Comparison of ENCODE assay signal across 8 cellular contexts in the genomic region with DNA sequence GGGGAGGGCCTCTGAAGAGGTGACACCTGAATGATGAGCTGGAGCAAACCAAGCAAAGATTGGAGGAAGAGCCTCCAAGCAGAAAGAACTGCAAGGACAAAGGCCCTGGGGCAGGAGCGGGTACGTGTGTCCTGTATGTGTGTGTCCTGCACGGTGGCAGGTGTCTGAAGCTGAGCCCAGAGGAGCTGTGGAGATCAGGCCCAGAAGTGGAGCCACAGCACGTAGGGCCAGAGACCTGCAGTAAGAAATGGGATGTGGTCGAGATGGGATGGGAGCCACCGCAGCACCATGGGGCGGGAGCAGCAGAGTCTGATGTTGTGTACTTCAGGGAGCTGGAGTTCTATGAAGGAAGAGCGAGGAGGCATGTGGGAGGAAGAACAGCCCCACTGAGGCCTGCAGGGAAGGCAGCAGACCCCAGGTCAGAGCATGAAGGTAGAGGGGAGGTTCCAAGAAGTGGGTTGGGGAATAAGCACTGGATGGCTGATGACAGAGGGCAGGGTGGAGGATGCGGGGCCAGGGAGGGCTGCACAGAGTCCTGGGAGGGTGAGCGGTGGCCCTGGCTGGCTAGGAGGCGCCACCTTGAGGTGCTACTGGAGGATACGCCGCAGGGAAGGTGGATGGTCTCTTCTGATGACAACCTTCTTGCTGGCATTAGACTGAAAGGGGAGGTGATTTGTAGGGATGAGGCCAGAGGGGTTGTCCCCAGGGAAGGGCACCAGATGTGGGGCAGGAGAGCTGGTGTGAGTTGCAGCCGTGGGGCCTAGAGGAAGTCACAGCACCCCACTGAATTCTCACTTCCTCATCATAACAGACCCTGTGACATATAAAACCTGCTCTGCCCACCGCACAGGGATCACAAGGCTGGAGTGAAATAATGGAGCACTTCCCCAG. TPM values are rescaled to one million over a fixed set of nuclear protein-coding genes. Genes with fewer than 3 reads are reported as not detected.
A peak's percentile ranks its signal among the peaks of the same experiment; 100 is the strongest.
DNase-seq lines count a peak whose midpoint lies in the region; ATAC-seq and TF ChIP-seq lines count a peak whose summit lies in the region.

No MANE protein-coding gene starts in this region.

- H2BK12ac ChIP-seq in trophoblast cell (ENCODE audit: low read length): no peak overlapping the region

- in situ Hi-C loops in G401 (cut with HindIII; ENCODE audit: low sequenced_read_pairs): loop anchor here (25.0 kb wide), 2 partner anchors 89 to 111 kb away; a partner anchor contains a TSS

- H3K18ac ChIP-seq in trophoblast cell (ENCODE audit: low read length): no peak overlapping the region

- POLR2A ChIA-PET in A673 (lab: Charles Lee; ENCODE audit: low non-redundant PET): interaction anchor here (0.7 kb wide), 1 partner anchor 17 kb away, joined by 3 read pairs; no protein-coding TSS in a partner anchor

- CTCF ChIA-PET in A673 (lab: Charles Lee): interaction anchor here (0.6 to 1.1 kb wide), 2 partner anchors 82 to 158 kb away, joined by 6 read pairs; no protein-coding TSS in a partner anchor

- H2BK5ac ChIP-seq in trophoblast cell (ENCODE audit: low read depth, low read length, poor library complexity): no peak overlapping the region

- H3K4me3 ChIP-seq in A673 (ENCODE audit: low read depth, low read length, poor library complexity, severe bottlenecking) (no peak overlapping the region), trophoblast cell (ENCODE audit: low read depth, low read length) (no peak overlapping the region)

- H3K27ac ChIP-seq in A673 (ENCODE audit: low read depth, low read length, poor library complexity, severe bottlenecking): no peak overlapping the region
- no peak overlapping the region for H3K27ac ChIP-seq in trophoblast cell (ENCODE audit: low read depth, low read length)

- no peak overlapping the region for H3K4ac ChIP-seq in trophoblast cell (ENCODE audit: low read depth, low read length)

- no CpG with 5 or more reads among the region's 15 CpGs for WGBS in trophoblast cell (ENCODE audit: extremely low coverage, insufficient coverage, insufficient read length)

- no peak overlapping the region for H3K23ac ChIP-seq in trophoblast cell (ENCODE audit: low read length)

- H3K79me1 ChIP-seq in trophoblast cell (ENCODE audit: low read length): no peaks in the 10 kb centered on the region

- no peak overlapping the region for H3K14ac ChIP-seq in trophoblast cell (ENCODE audit: low read length)

- peaks cover 1% of the 10 kb centered on the region for H3K36me3 ChIP-seq in A673 (ENCODE audit: insufficient read depth, low read length, poor library complexity, severe bottlenecking)
- H3K36me3 ChIP-seq in trophoblast cell (ENCODE audit: control insufficient read depth in 1 of 2, insufficient read depth in 2 of 2, low read length in 2 of 2): no peaks in the 10 kb centered on the region

- no peak overlapping the region for H2AFZ ChIP-seq in trophoblast cell (ENCODE audit: insufficient read depth, low read length, poor library complexity)

- no peak overlapping the region for H3K4me2 ChIP-seq in trophoblast cell (ENCODE audit: low read length)

- H3K9ac ChIP-seq in trophoblast cell (ENCODE audit: low read length): no peak overlapping the region

- H2AK5ac ChIP-seq in trophoblast cell (ENCODE audit: low read length): no peak overlapping the region

- H3K9me3 ChIP-seq in A673 (ENCODE audit: low read depth, low read length, poor library complexity, severe bottlenecking) (no peaks in the 10 kb centered on the region), trophoblast cell (ENCODE audit: insufficient read depth, low read depth, low read length) (no peaks in the 10 kb centered on the region)

- no peak overlapping the region for H2BK120ac ChIP-seq in trophoblast cell (ENCODE audit: insufficient read depth, low read length, poor library complexity)

- H4K8ac ChIP-seq in trophoblast cell (ENCODE audit: low read depth, low read length): no peak overlapping the region

- no peak overlapping the region for H4K91ac ChIP-seq in trophoblast cell (ENCODE audit: low read depth, low read length)

- H3K4me1 ChIP-seq in A673 (ENCODE audit: insufficient read depth, low read length, poor library complexity, severe bottlenecking) (no peaks in the 10 kb centered on the region), trophoblast cell (ENCODE audit: control insufficient read depth in 1 of 2, insufficient read depth in 2 of 2, low read length in 2 of 2) (no peaks in the 10 kb centered on the region)

- H4K12ac ChIP-seq in trophoblast cell (ENCODE audit: low read depth, low read length): no peak overlapping the region

- DNase-seq in A673 (ENCODE audit: low spot score): peak; percentile 64
- DNase-seq in NCI-H526 treated with DMSO at 0.1 percent for 48 hours (lab: John Stamatoyannopoulos, UW): peak; percentile 5
- DNase-seq in activated CD8-positive, alpha-beta memory T cell treated with anti-CD3 and anti-CD28 coated beads for 24 hours: peak; percentile 81
- peak; percentile 46 for DNase-seq in fibroblast of gingiva (ENCODE audit: low read depth)
- DNase-seq in trophoblast cell: peak; percentile 74 to 78
- no peak for DNase-seq in G401 (ENCODE audit: low spot score)

- ATAC-seq in HG02759 (IDR thresholded peaks at IDR 0.05; ENCODE audit: unreplicated experiment): peak; percentile 71

- H3K79me2 ChIP-seq in trophoblast cell (ENCODE audit: control insufficient read depth, insufficient read depth, low read length, poor library complexity): no peaks in the 10 kb centered on the region

- intact Hi-C loops in A673 (cut with micrococcal nuclease; ENCODE audit: unreplicated experiment): loop anchor here (1.0 to 2.0 kb wide), 2 partner anchors 84 to 158 kb away; no protein-coding TSS in a partner anchor

- TF ChIP-seq CTCF in A673 (conservative IDR thresholded peaks at IDR 0.05; ENCODE audit: low read depth, low read length) (peak; percentile 77), GM12872 (IDR thresholded peaks at IDR 0.05; ENCODE audit: insufficient read depth, low read depth, low read length) (peak; percentile 86)

- no TSS peak for BruUV-seq in A673 (replicated peaks; lab: Mats Ljungman, UMichigan)

- H3K27me3 ChIP-seq in A673 (replicated peaks; ENCODE audit: insufficient read depth, low read depth, low read length, poor library complexity): no peaks in the 10 kb centered on the region
- no peaks in the 10 kb centered on the region for H3K27me3 ChIP-seq in trophoblast cell (ENCODE audit: insufficient read depth, low read length)

RNA-seq across cellular contexts. Expression of a gene that starts 10.6 kb away (rescaled TPM):
- not detected in 2 replicates for total RNA-seq in A673 (2021)
- polyA plus RNA-seq in trophoblast cell (2013): 0.07 and 0.12 TPM in 2 replicates
- not detected in 2 replicates for total RNA-seq in G401 (2014; rRNA removed; shearing (Covaris generic))

RNA-seq across cellular contexts. Expression of a gene that starts 19.2 kb away (rescaled TPM):
- 94.2 and 99.4 TPM in 2 replicates for total RNA-seq in A673 (2021)
- polyA plus RNA-seq in trophoblast cell (2013): 252 and 267 TPM in 2 replicates
- 49.0 and 75.8 TPM in 2 replicates for total RNA-seq in G401 (2014; rRNA removed; shearing (Covaris generic))

RNA-seq across cellular contexts. Expression of a gene that starts 38.2 kb away (rescaled TPM):
- 13.1 and 14.2 TPM in 2 replicates for total RNA-seq in A673 (2021)
- 0.08 and 0.11 TPM in 2 replicates for polyA plus RNA-seq in trophoblast cell (2013)
- 0.07 TPM in 1 of 2 replicates, not detected in the other for total RNA-seq in G401 (2014; rRNA removed; shearing (Covaris generic))

Comparison
In these comparisons a context has a peak if more than half of its experiments do, and no peak if none do; other contexts are left out.
1. RNA of a gene that starts 38.2 kb away (total RNA-seq): 13.1 to 14.2 TPM in A673; 0.07 TPM in G401; every median in the first group is over 10 times any median in the second.